ENCODE assay signal across 8 cellular contexts in the genomic region with DNA sequence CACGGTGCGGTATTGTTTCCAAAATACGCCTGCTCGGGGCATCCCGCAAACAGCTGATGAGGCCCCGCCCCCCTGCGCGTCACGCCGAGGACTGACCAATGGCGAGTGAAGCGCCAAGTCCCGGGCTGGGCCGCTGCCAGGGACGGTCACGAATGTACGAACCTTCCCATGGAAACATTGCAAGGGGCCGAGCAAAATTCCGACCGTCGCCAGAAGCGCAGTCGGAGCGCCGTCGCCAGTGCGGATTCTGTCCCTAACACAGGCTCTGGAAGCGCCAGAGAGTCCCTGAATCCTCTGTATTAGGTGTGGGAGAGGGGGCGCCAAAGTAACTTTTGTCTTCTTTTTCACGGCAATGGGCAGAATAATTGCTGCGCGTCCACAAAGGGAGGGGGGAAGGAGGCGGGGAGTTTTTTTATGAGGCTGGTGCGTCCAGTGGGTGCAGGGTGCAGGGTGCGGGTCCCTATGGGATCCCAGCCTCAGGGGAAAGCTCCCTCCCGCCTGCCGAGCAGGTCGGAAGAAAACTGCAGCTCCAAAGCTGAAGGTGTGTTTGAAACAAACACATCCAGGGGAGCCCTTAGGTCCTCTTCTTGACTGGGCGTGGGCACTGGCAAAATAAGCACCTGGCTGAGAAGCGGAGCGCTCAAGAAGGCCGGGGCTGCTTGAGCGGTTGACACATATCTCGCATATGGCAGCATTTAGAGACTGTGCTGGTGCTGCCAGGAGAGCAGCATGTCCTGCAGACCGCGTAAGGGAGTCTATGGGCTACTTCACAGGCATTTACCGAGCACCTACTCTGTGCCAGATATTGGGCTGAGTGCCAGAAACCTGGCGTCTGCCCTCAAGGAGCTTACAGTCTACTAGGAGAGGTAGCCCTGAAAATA. TPM values are rescaled to one million over a fixed set of nuclear protein-coding genes. Genes with fewer than 3 reads are reported as not detected.
DNase-seq lines count a peak whose midpoint lies in the region; ATAC-seq and TF ChIP-seq lines count a peak whose summit lies in the region.

A gene with protein sequence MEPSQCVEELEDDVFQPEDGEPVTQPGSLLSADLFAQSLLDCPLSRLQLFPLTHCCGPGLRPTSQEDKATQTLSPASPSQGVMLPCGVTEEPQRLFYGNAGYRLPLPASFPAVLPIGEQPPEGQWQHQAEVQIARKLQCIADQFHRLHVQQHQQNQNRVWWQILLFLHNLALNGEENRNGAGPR (minus strand): TSS at position 25 of the 881 bp plus-strand sequence. CDS start 2,793 bp downstream, outside the sequence.

- H3K4me3 Mint-ChIP-seq in activated T-cell treated with anti-CD3 and anti-CD28 coated beads, Interleukin-2, amount 50 U/mL, for 72 hours, result peak within 1 kb of the TSS; percentile 90 to 95
- peak within 1 kb of the TSS; percentile 89 to 99 (median 94) for H3K4me3 Mint-ChIP-seq in naive thymus-derived CD4-positive, alpha-beta T cell
- peak within 1 kb of the TSS; percentile 81 for H3K4me3 Mint-ChIP-seq in stimulated activated memory B cell treated with anti-CD40 and anti-IgM and Interleukin-4, amounts not matched to agents 10 μg/mL and 1 μg/mL and 100 μg/mL, for 72 hours

- no peaks in the 10 kb centered on the region for H3K79me2 ChIP-seq in Karpas-422 (ENCODE audit: low read length)
- H3K79me2 ChIP-seq in fibroblast of lung (ENCODE audit: control insufficient read depth, insufficient read depth, low read length), result no peaks in the 10 kb centered on the region

- H3K9ac ChIP-seq in Karpas-422 (ENCODE audit: low read length), result peak within 1 kb of the TSS; percentile 58
- peak within 1 kb of the TSS; percentile 66 for H3K9ac ChIP-seq in fibroblast of lung (ENCODE audit: insufficient read depth, low read length)

- H3K4me1 Mint-ChIP-seq in activated T-cell treated with anti-CD3 and anti-CD28 coated beads, Interleukin-2, amount 50 U/mL, for 72 hours (ENCODE audit: low read depth), result peaks cover 45% of the 10 kb centered on the region
- peaks cover 35 to 56% (median 49%) of the 10 kb centered on the region in 7 donors for H3K4me1 Mint-ChIP-seq in naive thymus-derived CD4-positive, alpha-beta T cell
- H3K4me1 Mint-ChIP-seq in stimulated activated memory B cell treated with anti-CD40 and anti-IgM and Interleukin-4, amounts not matched to agents 10 μg/mL and 1 μg/mL and 100 μg/mL, for 72 hours, result peaks cover 59% of the 10 kb centered on the region

- peak in 3 of 6 experiments; percentile 28 to 39 (median 34) for TF ChIP-seq CTCF in Peyer's patch (IDR thresholded peaks at IDR 0.05)
- peak; percentile 18 to 36 for TF ChIP-seq CTCF in fibroblast of lung (conservative IDR thresholded peaks at IDR 0.05 in 1 of 2, IDR thresholded peaks at IDR 0.05 in 1 of 2; ENCODE audit: low read depth in 1 of 2, low read length in 2 of 2)

- H4K20me1 ChIP-seq in Karpas-422 (ENCODE audit: insufficient read depth, low read depth, low read length) (no peaks in the 10 kb centered on the region; the same call in 1 of the 2 replicates), fibroblast of lung (ENCODE audit: control insufficient read depth, extremely low read depth, insufficient read depth, low read length) (no peaks in the 10 kb centered on the region)

- no peaks in the 10 kb centered on the region for H3K36me3 Mint-ChIP-seq in activated T-cell treated with anti-CD3 and anti-CD28 coated beads, Interleukin-2, amount 50 U/mL, for 72 hours (ENCODE audit: insufficient read depth in 2 of 2)
- H3K36me3 Mint-ChIP-seq in naive thymus-derived CD4-positive, alpha-beta T cell, result peaks cover 0 to 4% (median 0%) of the 10 kb centered on the region in 5 donors
- H3K36me3 Mint-ChIP-seq in stimulated activated memory B cell treated with anti-CD40 and anti-IgM and Interleukin-4, amounts not matched to agents 10 μg/mL and 1 μg/mL and 100 μg/mL, for 72 hours, result peaks cover 33% of the 10 kb centered on the region

- CTCF ChIA-PET in naive thymus-derived CD4-positive, alpha-beta T cell (lab: Charles Lee), result interaction anchor here (0.5 to 7.7 kb wide), 3 partner anchors 9 to 1570 kb away, joined by 3 to 69 read pairs (median 3); no protein-coding TSS in a partner anchor

- POLR2A ChIA-PET in naive thymus-derived CD4-positive, alpha-beta T cell (lab: Charles Lee), result interaction anchor here (0.5 to 4.2 kb wide), 10 partner anchors 8 to 199 kb away, joined by 3 to 18 read pairs (median 4); no protein-coding TSS in a partner anchor

- intact Hi-C loops in naive thymus-derived CD4-positive, alpha-beta T cell (cut with micrococcal nuclease), result loop anchor here (1.0 to 5.0 kb wide), 10 partner anchors 11 to 326 kb away; partner anchors contain the start of genes EIF2AK4 (in 1 of the 2), FSIP1 (in 1 of the 2) and IVD (in 1 of the 2)

- peaks cover 49% of the 10 kb centered on the region for H3K4me1 ChIP-seq in Karpas-422 (ENCODE audit: low read length)
- H3K4me1 ChIP-seq in Peyer's patch, result peaks cover 3 to 38% (median 24%) of the 10 kb centered on the region in 4 donors
- H3K4me1 ChIP-seq in fibroblast of lung (ENCODE audit: control insufficient read depth, extremely low read depth, insufficient read depth, low read length), result peaks cover 12% of the 10 kb centered on the region
- H3K4me1 ChIP-seq in naive thymus-derived CD4-positive, alpha-beta T cell (ENCODE audit: control insufficient read depth in 2 of 2, insufficient read depth in 2 of 2, low read length in 2 of 2), result peaks cover 24 to 32% of the 10 kb centered on the region in 2 donors

- H3K36me3 ChIP-seq in Karpas-422 (ENCODE audit: insufficient read depth, low read length) (no peaks in the 10 kb centered on the region), Peyer's patch (no peaks in the 10 kb centered on the region), fibroblast of lung (ENCODE audit: control insufficient read depth, insufficient read depth, low read length) (no peaks in the 10 kb centered on the region)
- no peaks in the 10 kb centered on the region for H3K36me3 ChIP-seq in naive thymus-derived CD4-positive, alpha-beta T cell (ENCODE audit: control insufficient read depth in 2 of 3, insufficient read depth in 3 of 3, low read length in 3 of 3)

- H3K27me3 ChIP-seq in Karpas-422 (ENCODE audit: low read length), result no peaks in the 10 kb centered on the region
- no peaks in the 10 kb centered on the region for H3K27me3 ChIP-seq in Peyer's patch
- H3K27me3 ChIP-seq in fibroblast of lung (ENCODE audit: control insufficient read depth, insufficient read depth, low read length), result peaks cover 24% of the 10 kb centered on the region
- no peaks in the 10 kb centered on the region for H3K27me3 ChIP-seq in naive thymus-derived CD4-positive, alpha-beta T cell (ENCODE audit: control insufficient read depth in 2 of 2, insufficient read depth in 2 of 2, low read length in 2 of 2)

- H3K27me3 Mint-ChIP-seq in activated T-cell treated with anti-CD3 and anti-CD28 coated beads, Interleukin-2, amount 50 U/mL, for 72 hours (ENCODE audit: low read depth), result peaks cover 12% of the 10 kb centered on the region
- peaks cover 0 to 19% (median 8%) of the 10 kb centered on the region in 5 donors for H3K27me3 Mint-ChIP-seq in naive thymus-derived CD4-positive, alpha-beta T cell
- H3K27me3 Mint-ChIP-seq in stimulated activated memory B cell treated with anti-CD40 and anti-IgM and Interleukin-4, amounts not matched to agents 10 μg/mL and 1 μg/mL and 100 μg/mL, for 72 hours, result no peaks in the 10 kb centered on the region

- peak in 1 of 2 donors; percentile 44 for TF ChIP-seq POLR2A in Peyer's patch (IDR thresholded peaks at IDR 0.05)

- H3K27ac ChIP-seq in Karpas-422 (ENCODE audit: low read length) (no peak within 1 kb of the TSS), Peyer's patch (peak within 1 kb of the TSS; percentile 83 to 94 (median 89)), fibroblast of lung (ENCODE audit: insufficient read depth, low read length) (peak within 1 kb of the TSS; percentile 37)
- H3K27ac ChIP-seq in naive thymus-derived CD4-positive, alpha-beta T cell (ENCODE audit: low read depth, low read length), result peak within 1 kb of the TSS; percentile 52

- H3K9me3 ChIP-seq in Karpas-422 (ENCODE audit: low read length) (no peaks in the 10 kb centered on the region), Peyer's patch (no peaks in the 10 kb centered on the region), fibroblast of lung (ENCODE audit: control insufficient read depth, insufficient read depth, low read depth, low read length) (no peaks in the 10 kb centered on the region)
- no peaks in the 10 kb centered on the region for H3K9me3 ChIP-seq in naive thymus-derived CD4-positive, alpha-beta T cell (ENCODE audit: control insufficient read depth in 2 of 3, low read length in 3 of 3)

- peak; percentile 94 for DNase-seq in DMS79 (lab: John Stamatoyannopoulos, UW)
- peak; percentile 99 for DNase-seq in Karpas-422
- DNase-seq in Peyer's patch, result peak; percentile 100
- DNase-seq in activated T-cell treated with anti-CD3 and anti-CD28 coated beads, Interleukin-2, amount 50 U/mL, for 72 hours, result peak; percentile 99
- DNase-seq in fibroblast of lung (ENCODE audit: low read depth in 2 of 2), result peak; percentile 99
- peak; percentile 87 to 98 (median 90) for DNase-seq in naive thymus-derived CD4-positive, alpha-beta T cell

- no peaks in the 10 kb centered on the region for H3K9me2 ChIP-seq in Karpas-422 (replicated peaks; ENCODE audit: insufficient read depth, low read length)

- no peak within 1 kb of the TSS for H3K27ac Mint-ChIP-seq in activated T-cell treated with anti-CD3 and anti-CD28 coated beads, Interleukin-2, amount 50 U/mL, for 72 hours
- peak within 1 kb of the TSS; percentile 69 to 92 (median 80) for H3K27ac Mint-ChIP-seq in naive thymus-derived CD4-positive, alpha-beta T cell
- H3K27ac Mint-ChIP-seq in stimulated activated memory B cell treated with anti-CD40 and anti-IgM and Interleukin-4, amounts not matched to agents 10 μg/mL and 1 μg/mL and 100 μg/mL, for 72 hours, result peak within 1 kb of the TSS; percentile 91

- H3K4me2 ChIP-seq in Karpas-422 (ENCODE audit: low read depth, low read length, poor library complexity, severe bottlenecking) (peak within 1 kb of the TSS; percentile 87), fibroblast of lung (ENCODE audit: extremely low read depth, insufficient read depth, low read length) (peak within 1 kb of the TSS; percentile 94)

- peak; percentile 49 for ATAC-seq in GM21786 (IDR thresholded peaks at IDR 0.05; ENCODE audit: unreplicated experiment)
- ATAC-seq in activated T-cell treated with anti-CD3 and anti-CD28 coated beads, Interleukin-2, amount 50 U/mL, for 72 hours (replicated peaks in 1 of 2), result peak; percentile 82 to 84
- peak; percentile 89 for ATAC-seq in naive thymus-derived CD4-positive, alpha-beta T cell
- ATAC-seq in stimulated activated memory B cell treated with anti-CD40 and anti-IgM and Interleukin-4, amounts not matched to agents 10 μg/mL and 1 μg/mL and 100 μg/mL, for 72 hours, result peak; percentile 82

- H2AFZ ChIP-seq in Karpas-422 (ENCODE audit: low read length) (peak within 1 kb of the TSS; percentile 84), fibroblast of lung (ENCODE audit: low read length) (peak within 1 kb of the TSS; percentile 69)

- peak within 1 kb of the TSS; percentile 72 for H3K4me3 ChIP-seq in Karpas-422 (ENCODE audit: low read length)
- peak within 1 kb of the TSS; percentile 69 to 95 (median 77) for H3K4me3 ChIP-seq in Peyer's patch
- H3K4me3 ChIP-seq in fibroblast of lung (replicated peaks in 1 of 4; ENCODE audit: control extremely low read depth in 1 of 4, insufficient read depth in 1 of 4, low read depth in 3 of 4, low read length in 4 of 4), result peak within 1 kb of the TSS; percentile 60 to 87 (median 75)
- peak within 1 kb of the TSS; percentile 44 for H3K4me3 ChIP-seq in naive thymus-derived CD4-positive, alpha-beta T cell (ENCODE audit: low read length)

- H3K9me3 Mint-ChIP-seq in activated T-cell treated with anti-CD3 and anti-CD28 coated beads, Interleukin-2, amount 50 U/mL, for 72 hours, result no peaks in the 10 kb centered on the region
- peaks cover 0 to 1% (median 0%) of the 10 kb centered on the region in 11 donors for H3K9me3 Mint-ChIP-seq in naive thymus-derived CD4-positive, alpha-beta T cell
- no peaks in the 10 kb centered on the region for H3K9me3 Mint-ChIP-seq in stimulated activated memory B cell treated with anti-CD40 and anti-IgM and Interleukin-4, amounts not matched to agents 10 μg/mL and 1 μg/mL and 100 μg/mL, for 72 hours

RNA-seq across cellular contexts. Expression of the gene that starts here (rescaled TPM):
- total RNA-seq in Karpas-422 (2014; rRNA removed; shearing (Covaris generic); ENCODE audit: low replicate concordance), result 3.0 and 5.4 TPM in 2 replicates
- total RNA-seq in Peyer's patch, result 10 to 100 TPM; 13.5 to 98.2 (median 26.1) TPM
- total RNA-seq in activated T-cell treated with anti-CD3 and anti-CD28 coated beads, Interleukin-2, amount 50 U/mL, for 72 hours, result 10 to 100 TPM; 23.7 to 25.9 TPM
- 8.6 and 9.5 TPM in 2 replicates for total RNA-seq in fibroblast of lung
- polyA plus RNA-seq in fibroblast of lung, result 2.2 TPM in 2 replicates
- 1.4 and 2.1 TPM in 2 replicates for polyA plus RNA-seq in fibroblast of lung (2012)
- 6.4 and 13.5 TPM in 2 replicates for polyA minus RNA-seq in fibroblast of lung (ENCODE audit: low replicate concordance)
- 10 to 100 TPM in 4 of 5 experiments, 1 to 10 TPM in 1; 7.7 to 31.1 (median 19.6) TPM for total RNA-seq in naive thymus-derived CD4-positive, alpha-beta T cell
- 1 to 10 TPM; 1.5 to 2.9 TPM for polyA plus RNA-seq in naive thymus-derived CD4-positive, alpha-beta T cell
